ENCODE assay signal across 8 cellular contexts in genomic region chr15:84715442-84716035, GRCh38. TPM values are rescaled to one million over a fixed set of nuclear protein-coding genes. Genes with fewer than 3 reads are reported as not detected.
A peak's percentile ranks its signal among the peaks of the same experiment; 100 is the strongest.
DNase-seq lines count a peak whose midpoint lies in the region; ATAC-seq and TF ChIP-seq lines count a peak whose summit lies in the region.

No MANE protein-coding gene starts in this region.

- H3K4me3 Mint-ChIP-seq in osteocyte (ENCODE audit: unreplicated experiment), result peak overlapping the region; percentile 94

- in situ Hi-C loops in GM13977 (cut with MboI; ENCODE audit: low pct_unique_long_range_greater_than_20kb, low sequenced_read_pairs, unreplicated experiment), result no loop called here

- H3K27ac Mint-ChIP-seq in osteocyte (ENCODE audit: unreplicated experiment), result peak overlapping the region; percentile 97

- DNase-seq in activated effector memory CD4-positive, alpha-beta T cell treated with anti-CD3 and anti-CD28 coated beads, Interleukin-2, amount 50 U/mL, for 16 hours, result peak; percentile 83
- DNase-seq in activated effector memory CD4-positive, alpha-beta T cell treated with Interleukin-2 at 50 U/mL for 16 hours, result no peak
- DNase-seq in M059J (ENCODE audit: low read depth) (peak; percentile 36), foreskin melanocyte (peak; percentile 36), osteocyte (ENCODE audit: extremely low spot score, unreplicated experiment) (no peak), GM13977 (ENCODE audit: low spot score) (no peak)
- peak; percentile 77 to 79 for DNase-seq in activated T-cell treated with anti-CD3 and anti-CD28 coated beads, Interleukin-2, amount 50 U/mL, for 48 hours

- H3K27me3 Mint-ChIP-seq in osteocyte (ENCODE audit: unreplicated experiment), result no peaks in the 10 kb centered on the region

- no peaks in the 10 kb centered on the region for H3K36me3 Mint-ChIP-seq in osteocyte (ENCODE audit: unreplicated experiment)

- H3K9me3 Mint-ChIP-seq in osteocyte (ENCODE audit: unreplicated experiment), result no peaks in the 10 kb centered on the region

- ATAC-seq in HG03442 (IDR thresholded peaks at IDR 0.05; ENCODE audit: unreplicated experiment), result no peak

- peaks cover 28% of the 10 kb centered on the region for H3K4me1 Mint-ChIP-seq in osteocyte (ENCODE audit: unreplicated experiment)

- no peak for TF ChIP-seq CTCF in osteocyte (IDR thresholded peaks at IDR 0.05)
- TF ChIP-seq CTCF in GM13977 (IDR thresholded peaks at IDR 0.05; ENCODE audit: extremely low read depth, insufficient read depth, missing control alignments), result no peak

RNA-seq across cellular contexts. Expression of gene SEC11A, which starts 0.4 kb away (rescaled TPM):
- total RNA-seq in M059J (2014; rRNA removed; shearing (Covaris generic)), result 214 and 270 TPM in 2 replicates
- 201 and 202 TPM in 2 replicates for total RNA-seq in osteocyte

RNA-seq across cellular contexts. Expression of gene ZNF592, which starts 32.9 kb away (rescaled TPM):
- 6.2 and 13.1 TPM in 2 replicates for total RNA-seq in M059J (2014; rRNA removed; shearing (Covaris generic))
- total RNA-seq in osteocyte, result 30.1 and 31.0 TPM in 2 replicates

RNA-seq across cellular contexts. Expression of gene NMB, which starts 57.5 kb away (rescaled TPM):
- 3.4 and 7.4 TPM in 2 replicates for total RNA-seq in M059J (2014; rRNA removed; shearing (Covaris generic))
- 4.4 and 4.7 TPM in 2 replicates for total RNA-seq in osteocyte

Comparison
In these comparisons a context has a peak if more than half of its experiments do, and no peak if none do; other contexts are left out.
1. DNase-seq: peak in activated effector memory CD4-positive, alpha-beta T cell treated with anti-CD3 and anti-CD28 coated beads, Interleukin-2, amount 50 U/mL, for 16 hours (single experiment), M059J (single experiment), activated T-cell treated with anti-CD3 and anti-CD28 coated beads, Interleukin-2, amount 50 U/mL, for 48 hours (2 of 2) and foreskin melanocyte (single experiment); none in activated effector memory CD4-positive, alpha-beta T cell treated with Interleukin-2 at 50 U/mL for 16 hours (single experiment), osteocyte (single experiment) and GM13977 (single experiment).